ENCODE assay signal across 11 cellular contexts in the genomic region with DNA sequence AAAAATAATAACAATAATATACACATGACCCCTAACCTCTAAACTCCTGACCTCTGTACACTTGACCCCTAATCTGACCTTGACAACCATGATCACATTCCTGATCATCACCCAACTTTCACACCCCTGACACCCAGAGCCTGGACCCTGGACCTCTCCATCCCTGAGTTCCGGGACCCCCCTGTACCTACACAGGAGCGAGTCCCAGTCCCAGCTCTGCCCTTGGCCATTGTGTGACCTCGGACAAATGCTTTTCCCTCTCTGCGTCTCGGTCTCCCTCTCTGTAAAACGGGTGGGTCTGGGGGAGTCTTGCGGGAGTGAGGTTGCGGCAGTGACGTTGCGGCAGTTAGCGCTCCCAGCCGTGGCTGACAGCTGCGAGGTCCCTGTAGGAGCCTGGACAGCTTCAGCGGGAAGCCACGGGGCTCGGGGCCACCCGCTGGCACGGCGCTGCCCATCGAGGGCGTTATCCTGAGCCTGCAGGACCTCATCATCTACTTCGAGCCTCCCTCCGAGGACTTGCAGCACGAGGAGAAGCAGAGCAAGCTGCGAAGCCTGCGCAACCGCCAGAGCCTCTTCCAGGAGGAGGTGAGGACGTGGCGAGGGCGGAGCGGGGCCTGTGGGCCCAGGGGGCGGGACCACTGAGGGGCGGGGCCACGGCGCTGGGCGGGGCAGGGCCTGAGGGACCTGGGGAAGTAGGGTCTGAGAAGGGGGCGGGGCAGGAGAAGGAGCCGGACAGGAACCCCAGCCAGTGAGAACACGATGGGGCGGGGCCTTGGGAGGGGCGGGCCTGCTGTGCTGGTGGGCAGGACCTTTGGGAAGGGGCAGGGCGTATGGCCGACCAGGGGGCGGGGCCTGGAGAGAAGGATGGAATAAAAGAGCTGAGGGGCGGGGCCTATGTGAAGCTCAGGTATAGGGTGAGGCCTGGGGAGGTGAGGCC. TPM values are rescaled to one million over a fixed set of nuclear protein-coding genes. Genes with fewer than 3 reads are reported as not detected.
DNase-seq lines count a peak whose midpoint lies in the region; ATAC-seq, FAIRE-seq and TF ChIP-seq lines count a peak whose summit lies in the region.
"Had no signal": no experiment of that assay in that cellular context is flagged by ENCODE, and none has a peak within 500 bp of the region (broad histone marks: within the 10 kb centered on the region; RNA-seq: fewer than 3 reads in every experiment).

No MANE protein-coding gene starts in this region.

- no peak for ATAC-seq in GM18870 (IDR thresholded peaks at IDR 0.05; ENCODE audit: unreplicated experiment)

- no peak for TF ChIP-seq POLR2A in uterus (IDR thresholded peaks at IDR 0.05)

- no peaks in the 10 kb centered on the region for H3K9me3 ChIP-seq in uterus

- no peaks in the 10 kb centered on the region for H3K27me3 ChIP-seq in uterus

- DNase-seq in activated T-cell treated with anti-CD3 and anti-CD28 coated beads for 24 hours (ENCODE audit: low read depth) (peak; percentile 10), activated T-cell treated with anti-CD3 and anti-CD28 coated beads for 4 hours (no peak), MV-4-11 (lab: John Stamatoyannopoulos, UW) (peak; percentile 11), ecto neural progenitor cell (ENCODE audit: low spot score) (peak; percentile 79), uterus (no peak), urothelium cell line (ENCODE audit: low spot score) (no peak)
- peak in 2 of 3 donors; percentile 13 to 18 for DNase-seq in stimulated activated CD4-positive, alpha-beta T cell treated with anti-CD3 and anti-CD28 coated beads, TNF-alpha, amount 100 ng/mL, for 48 hours (ENCODE audit: low read depth in 3 of 3)

- no peak overlapping the region for H3K4me3 ChIP-seq in uterus

- H3K27ac ChIP-seq in uterus, result no peak overlapping the region

- no peaks in the 10 kb centered on the region for H3K4me1 ChIP-seq in uterus

- no peak for FAIRE-seq in urothelium cell line (lab: Jason Lieb, UNC)
- FAIRE-seq: astrocyte had no signal

- intact Hi-C loops in uterus (cut with DNase I; ENCODE audit: low total_unique reads), result no loop called here

- H3K36me3 ChIP-seq in uterus, result no peaks in the 10 kb centered on the region

- no peak for TF ChIP-seq CTCF in uterus (IDR thresholded peaks at IDR 0.05)

RNA-seq across cellular contexts. Expression of gene RYR1, which starts 19.2 kb away (rescaled TPM):
- total RNA-seq in uterus, result 1 to 10 TPM in 2 of 4 donors, under 1 TPM in 1, not detected in 1; under 0.01 to 6.2 (median 3.5) TPM
- total RNA-seq: M059J had no signal

RNA-seq across cellular contexts. Expression of gene RASGRP4, which starts 26.7 kb away (rescaled TPM):
- total RNA-seq in uterus, result 1 to 10 TPM in 2 of 4 donors, under 1 TPM in 1, not detected in 1; under 0.01 to 2.0 (median 1.5) TPM
- total RNA-seq: astrocyte, kidney epithelial cell, M059J had no signal

RNA-seq across cellular contexts. Expression of gene FAM98C, which starts 49.8 kb away (rescaled TPM):
- 10 to 100 TPM in 2 of 4 donors, 1 to 10 TPM in 2; 2.1 to 21.1 (median 11.7) TPM for total RNA-seq in uterus

Comparison
In these comparisons a context has a peak if more than half of its experiments do, and no peak if none do; other contexts are left out.
1. DNase-seq: peak in activated T-cell treated with anti-CD3 and anti-CD28 coated beads for 24 hours (single experiment), MV-4-11 (single experiment), ecto neural progenitor cell (single experiment) and stimulated activated CD4-positive, alpha-beta T cell treated with anti-CD3 and anti-CD28 coated beads, TNF-alpha, amount 100 ng/mL, for 48 hours (2 of 3); none in activated T-cell treated with anti-CD3 and anti-CD28 coated beads for 4 hours (single experiment), uterus (0 of 2) and urothelium cell line (single experiment).